Comparison of ENCODE assay signal across 8 cellular contexts in genomic region chr11:47641585-47642098, GRCh38. TPM values are rescaled to one million over a fixed set of nuclear protein-coding genes. Genes with fewer than 3 reads are reported as not detected.
A peak's percentile ranks its signal among the peaks of the same experiment; 100 is the strongest.
DNase-seq lines count a peak whose midpoint lies in the region; ATAC-seq and TF ChIP-seq lines count a peak whose summit lies in the region.

No MANE protein-coding gene starts in this region.

- H3K9me3 Mint-ChIP-seq in stimulated activated naive CD8-positive, alpha-beta T cell treated with anti-CD3 and anti-CD28 coated beads, Interleukin-15, Interleukin-2, amounts not matched to agents 100 ng/mL and 50 ng/mL, for 24 hours: no peaks in the 10 kb centered on the region

- DNase-seq in stimulated activated naive CD8-positive, alpha-beta T cell treated with anti-CD3 and anti-CD28 coated beads, Interleukin-15, Interleukin-2, amounts not matched to agents 100 U/mL and 50 U/mL, for 24 hours: no peak
- DNase-seq in adrenal gland (no peak), inferior parietal cortex (ENCODE audit: extremely low spot score) (peak; percentile 65), stomach (no peak), NCI-H2171 (lab: John Stamatoyannopoulos, UW) (no peak)

- peak overlapping the region; percentile 95 for H3K27ac Mint-ChIP-seq in stimulated activated naive CD8-positive, alpha-beta T cell treated with anti-CD3 and anti-CD28 coated beads, Interleukin-15, Interleukin-2, amounts not matched to agents 100 ng/mL and 50 ng/mL, for 24 hours

- TF ChIP-seq POLR2A in adrenal gland (IDR thresholded peaks at IDR 0.05) (no peak), stomach (IDR thresholded peaks at IDR 0.05) (no peak)

- H3K36me3 ChIP-seq in adrenal gland (replicated peaks in 1 of 2): peaks cover 0 to 12% of the 10 kb centered on the region in 2 donors
- peaks cover 15 to 29% (median 26%) of the 10 kb centered on the region in 4 donors for H3K36me3 ChIP-seq in stomach

- H3K4me1 ChIP-seq in adrenal gland (replicated peaks in 1 of 2) (peaks cover 14 to 25% of the 10 kb centered on the region in 2 donors), stomach (peaks cover 0 to 32% (median 20%) of the 10 kb centered on the region in 4 donors)

- peaks cover 32% of the 10 kb centered on the region for H3K36me3 Mint-ChIP-seq in stimulated activated naive CD8-positive, alpha-beta T cell treated with anti-CD3 and anti-CD28 coated beads, Interleukin-15, Interleukin-2, amounts not matched to agents 100 ng/mL and 50 ng/mL, for 24 hours (ENCODE audit: low read depth)

- no peak for TF ChIP-seq CTCF in adrenal gland (IDR thresholded peaks at IDR 0.05)
- TF ChIP-seq CTCF in stomach (IDR thresholded peaks at IDR 0.05): peak in 1 of 7 experiments; percentile 4

- ATAC-seq in stimulated activated naive CD8-positive, alpha-beta T cell treated with anti-CD3 and anti-CD28 coated beads, Interleukin-15, Interleukin-2, amounts not matched to agents 100 U/mL and 50 U/mL, for 24 hours: no peak
- ATAC-seq in GM21360 (IDR thresholded peaks at IDR 0.05; ENCODE audit: unreplicated experiment): no peak
- ATAC-seq in GM21576 (IDR thresholded peaks at IDR 0.05; ENCODE audit: unreplicated experiment): no peak

- H3K4me3 Mint-ChIP-seq in stimulated activated naive CD8-positive, alpha-beta T cell treated with anti-CD3 and anti-CD28 coated beads, Interleukin-15, Interleukin-2, amounts not matched to agents 100 ng/mL and 50 ng/mL, for 24 hours: peak overlapping the region; percentile 97

- no peaks in the 10 kb centered on the region for H3K27me3 Mint-ChIP-seq in stimulated activated naive CD8-positive, alpha-beta T cell treated with anti-CD3 and anti-CD28 coated beads, Interleukin-15, Interleukin-2, amounts not matched to agents 100 ng/mL and 50 ng/mL, for 24 hours

- TF ChIP-seq EP300 in stomach (IDR thresholded peaks at IDR 0.05): no peak

- H3K27ac ChIP-seq in adrenal gland (peak overlapping the region; percentile 92 to 98 (median 98)), stomach (peak overlapping the region; percentile 88 to 98 (median 94))

- intact Hi-C loops in adrenal gland (cut with DNase I) (no loop called here), stomach (cut with DNase I; ENCODE audit: low total_unique reads) (no loop called here)

- 4 to 6% (median 5%) methylated on average over 13 to 14 of the region's 14 CpGs for WGBS in adrenal gland, 4 donors
- 5 to 7% (median 6%) methylated on average over 13 to 14 of the region's 14 CpGs for WGBS in stomach, 5 donors

- peaks cover 34% of the 10 kb centered on the region for H3K4me1 Mint-ChIP-seq in stimulated activated naive CD8-positive, alpha-beta T cell treated with anti-CD3 and anti-CD28 coated beads, Interleukin-15, Interleukin-2, amounts not matched to agents 100 ng/mL and 50 ng/mL, for 24 hours (ENCODE audit: low read depth)

- H3K9me3 ChIP-seq in adrenal gland (replicated peaks in 1 of 3) (no peaks in the 10 kb centered on the region), stomach (no peaks in the 10 kb centered on the region)

- H3K4me3 ChIP-seq in adrenal gland (peak overlapping the region; percentile 58 to 95 (median 92)), stomach (peak overlapping the region; percentile 74 to 93 (median 80))

- no peaks in the 10 kb centered on the region for H3K27me3 ChIP-seq in adrenal gland
- H3K27me3 ChIP-seq in stomach: no peaks in the 10 kb centered on the region

RNA-seq across cellular contexts. Expression of gene MTCH2, which starts 0.7 kb away (rescaled TPM):
- total RNA-seq in adrenal gland (100 to 1,000 TPM in 2 of 8 donors, 10 to 100 TPM in 6; 49.7 to 176 (median 89.6) TPM), stomach (10 to 100 TPM; 21.7 to 86.2 (median 49.6) TPM)
- polyA plus RNA-seq in adrenal gland (10 to 100 TPM; 22.0 to 90.4 (median 31.5) TPM), stomach (10 to 100 TPM; 27.6 to 48.8 (median 37.2) TPM)

RNA-seq across cellular contexts. Expression of gene C1QTNF4, which starts 47.4 kb away (rescaled TPM):
- total RNA-seq in adrenal gland (1 to 10 TPM in 7 of 8 donors, under 1 TPM in 1; 0.74 to 6.8 (median 2.4) TPM), stomach (1 to 10 TPM in 3 of 5 donors, under 1 TPM in 1, not detected in 1; 0.87 to 8.4 (median 1.2) TPM)
- polyA plus RNA-seq in adrenal gland (1 to 10 TPM in 2 of 3 donors, not detected in 1; 3.3 to 4.3 TPM), stomach (1 to 10 TPM in 2 of 3 donors, under 1 TPM in 1; 0.68 to 3.9 (median 2.7) TPM)

RNA-seq across cellular contexts. Expression of gene FAM180B, which starts 55.2 kb away (rescaled TPM):
- total RNA-seq in adrenal gland (under 1 TPM in 1 of 8 donors, not detected in 7; 0.38 TPM), stomach (1 to 10 TPM in 1 of 5 donors, under 1 TPM in 1, not detected in 3; 0.37 to 1.2 TPM)
- polyA plus RNA-seq in adrenal gland (under 1 TPM in 2 of 3 donors, not detected in 1; 0.16 to 0.24 TPM), stomach (not detected)
